Comparison of ENCODE assay signal across 8 cellular contexts in genomic region chrX:15737188-15737956, GRCh38. TPM values are rescaled to one million over a fixed set of nuclear protein-coding genes. Genes with fewer than 3 reads are reported as not detected.
DNase-seq lines count a peak whose midpoint lies in the region; ATAC-seq and TF ChIP-seq lines count a peak whose summit lies in the region.

No MANE protein-coding gene starts in this region.

- H3K4ac ChIP-seq in IMR-90 (ENCODE audit: low read depth, low read length): no peak overlapping the region

- no peak overlapping the region for H3K56ac ChIP-seq in IMR-90 (ENCODE audit: extremely low read depth, insufficient read depth, low read length)

- in situ Hi-C loops in IMR-90 (cut with MboI; ENCODE audit: low sequenced_read_pairs): no loop called here

- no peaks in the 10 kb centered on the region; a peak in 1 of 4 replicates for H3K79me1 ChIP-seq in IMR-90 (ENCODE audit: low read depth in 1 of 2, low read length in 2 of 2)

- H3K9ac ChIP-seq in IMR-90 (ENCODE audit: low read depth, low read length): no peak overlapping the region

- TF ChIP-seq RAD21 in IMR-90 (IDR thresholded peaks at IDR 0.05; ENCODE audit: low read length): no peak

- no peaks in the 10 kb centered on the region for H3K9me3 ChIP-seq in IMR-90 (ENCODE audit: control insufficient read depth, insufficient read depth, low read length)

- ATAC-seq in IMR-90 (ENCODE audit: low read depth): peak; percentile 2; the same call in 1 of the 2 replicates
- ATAC-seq in GM21360 (IDR thresholded peaks at IDR 0.05; ENCODE audit: unreplicated experiment): no peak
- ATAC-seq in GM21447 (IDR thresholded peaks at IDR 0.05; ENCODE audit: unreplicated experiment): no peak

- no peak overlapping the region for H4K5ac ChIP-seq in IMR-90 (ENCODE audit: low read depth, low read length)

- H4K8ac ChIP-seq in IMR-90 (ENCODE audit: low read depth in 2 of 2, low read length in 2 of 2): no peak overlapping the region

- no peak overlapping the region for H3K14ac ChIP-seq in IMR-90 (replicated peaks; ENCODE audit: low read depth, low read length)

- POLR2A ChIA-PET in IMR-90 (lab: Charles Lee; ENCODE audit: unreplicated experiment): no interaction called here

- H3K27me3 ChIP-seq in IMR-90 (ENCODE audit: control insufficient read depth, insufficient read depth, low read length): no peaks in the 10 kb centered on the region; the same call in 1 of the 2 replicates

- H2BK20ac ChIP-seq in IMR-90 (ENCODE audit: low read depth, low read length): no peak overlapping the region

- DNase-seq in ELR (ENCODE audit: low read depth): peak; percentile 30
- peak; percentile 10 for DNase-seq in IMR-90
- DNase-seq in chondrocyte (ENCODE audit: low spot score): no peak
- DNase-seq in nephron progenitor cell: no peak
- no peak for DNase-seq in SHP77 (lab: John Stamatoyannopoulos, UW)
- no peak for DNase-seq in NCI-H510A treated with DMSO at 0.1 percent for 48 hours (lab: John Stamatoyannopoulos, UW)

- CTCF ChIA-PET in IMR-90 (lab: Yijun Ruan, JAX): no interaction called here

- H2BK120ac ChIP-seq in IMR-90 (ENCODE audit: low read depth, low read length): no peak overlapping the region

- no peak overlapping the region for H2BK15ac ChIP-seq in IMR-90 (ENCODE audit: low read depth, low read length)

- peaks cover 41% of the 10 kb centered on the region for H3K4me1 Mint-ChIP-seq in chondrocyte (ENCODE audit: low read depth)
- H3K4me1 Mint-ChIP-seq in nephron progenitor cell: peaks cover 22% of the 10 kb centered on the region

- H3K9me3 Mint-ChIP-seq in chondrocyte (ENCODE audit: low read depth): no peaks in the 10 kb centered on the region
- no peaks in the 10 kb centered on the region for H3K9me3 Mint-ChIP-seq in nephron progenitor cell

- dilution Hi-C loops in IMR-90 (cut with HindIII; ENCODE audit: low sequenced_read_pairs, unreplicated experiment): no loop called here

- no peak for TF ChIP-seq CTCF in IMR-90 (conservative IDR thresholded peaks at IDR 0.05; ENCODE audit: low read depth, low read length)
- no peak for TF ChIP-seq CTCF in chondrocyte (IDR thresholded peaks at IDR 0.05)
- no peak for TF ChIP-seq CTCF in nephron progenitor cell (IDR thresholded peaks at IDR 0.05)

- H3K36me3 Mint-ChIP-seq in chondrocyte (ENCODE audit: low read depth) (no peaks in the 10 kb centered on the region), nephron progenitor cell (ENCODE audit: low read depth) (peaks cover 4% of the 10 kb centered on the region)

- H3K27ac ChIP-seq in IMR-90 (ENCODE audit: insufficient read depth, low read length): no peak overlapping the region

- no peaks in the 10 kb centered on the region for H3K36me3 ChIP-seq in IMR-90 (ENCODE audit: control insufficient read depth, insufficient read depth, low read length)

- H3K27ac Mint-ChIP-seq in chondrocyte (ENCODE audit: unreplicated experiment) (peak overlapping the region; percentile 47), nephron progenitor cell (no peak overlapping the region)

- TF ChIP-seq POLR2A in IMR-90 (IDR thresholded peaks at IDR 0.05; ENCODE audit: low read depth, low read length): no peak

- peak overlapping the region; percentile 88 for H3K4me2 ChIP-seq in IMR-90 (ENCODE audit: low read depth, low read length)

- no peak overlapping the region for H2AK5ac ChIP-seq in IMR-90 (ENCODE audit: low read depth, low read length)

- H3K4me3 Mint-ChIP-seq in chondrocyte (ENCODE audit: unreplicated experiment): peak overlapping the region; percentile 78
- peak overlapping the region; percentile 87 for H3K4me3 Mint-ChIP-seq in nephron progenitor cell

- intact Hi-C loops in IMR-90 (cut with micrococcal nuclease): no loop called here

- no peak overlapping the region for H2AK9ac ChIP-seq in IMR-90 (replicated peaks; ENCODE audit: low read depth, low read length, poor library complexity)

- no TSS peak for BruUV-seq in IMR-90 (replicated peaks; lab: Mats Ljungman, UMichigan)

- 0 out of 2 replicates have a peak overlapping the region, but pooled peaks have one; percentile 54 for H3K23ac ChIP-seq in IMR-90 (ENCODE audit: low read depth, low read length)

- peak overlapping the region; percentile 72 for H2AFZ ChIP-seq in IMR-90 (replicated peaks; ENCODE audit: low read length, poor library complexity)

- peak overlapping the region; percentile 41 for H3K4me3 ChIP-seq in IMR-90 (ENCODE audit: insufficient read depth, low read depth, low read length)

- H3K9me1 ChIP-seq in IMR-90 (ENCODE audit: insufficient read depth, low read length): peaks cover 3% of the 10 kb centered on the region; the same call in 1 of the 2 replicates

- 0 out of 2 replicates have a peak, but pooled peaks cover 8% of the 10 kb centered on the region for H4K20me1 ChIP-seq in IMR-90 (ENCODE audit: insufficient read depth, low read length)

- no peak overlapping the region for H4K91ac ChIP-seq in IMR-90 (ENCODE audit: insufficient read depth, low read depth, low read length)

- H3K18ac ChIP-seq in IMR-90 (ENCODE audit: low read depth, low read length): peak overlapping the region; percentile 42; the same call in 1 of the 2 replicates

- no peak overlapping the region for H2BK5ac ChIP-seq in IMR-90 (ENCODE audit: low read depth, low read length, poor library complexity, severe bottlenecking)

- 21% methylated on average over 6 of the region's 14 CpGs; no CpG with 5 or more reads in 1 of the 2 experiments for WGBS in IMR-90 (ENCODE audit: extremely low coverage in 2 of 2, insufficient read length in 1 of 2), 2 experiments

- peaks cover 5% of the 10 kb centered on the region for H3K4me1 ChIP-seq in IMR-90 (ENCODE audit: control insufficient read depth, insufficient read depth, low read length)

- peaks cover 2% of the 10 kb centered on the region for H3K27me3 Mint-ChIP-seq in chondrocyte (ENCODE audit: low read depth)
- H3K27me3 Mint-ChIP-seq in nephron progenitor cell (ENCODE audit: low read depth, poor library complexity): peaks cover 29% of the 10 kb centered on the region

TF ChIP-seq in IMR-90, 13 proteins besides CTCF, POLR2A, EP300 and RAD21:
- TF ChIP-seq CEBPB (IDR thresholded peaks at IDR 0.05; ENCODE audit: low read depth, low read length) (no peak), RCOR1 (IDR thresholded peaks at IDR 0.05; ENCODE audit: insufficient replicate concordance, low read length) (no peak), NFE2L2 (IDR thresholded peaks at IDR 0.05; ENCODE audit: low read depth, low read length) (no peak), USF2 (IDR thresholded peaks at IDR 0.05; ENCODE audit: low read depth, low read length) (no peak), BHLHE40 (IDR thresholded peaks at IDR 0.05; ENCODE audit: low read depth, low read length) (no peak), MXI1 (IDR thresholded peaks at IDR 0.05; ENCODE audit: borderline replicate concordance, low read depth, low read length) (no peak), SMC3 (IDR thresholded peaks at IDR 0.05; ENCODE audit: low read depth, low read length) (no peak), RFX5 (IDR thresholded peaks at IDR 0.05; ENCODE audit: low read depth, low read length) (no peak; the same call in 1 of the 2 replicates), MAFK (IDR thresholded peaks at IDR 0.05; ENCODE audit: low read depth, low read length) (no peak), CHD1 (IDR thresholded peaks at IDR 0.05; ENCODE audit: low read depth, low read length) (no peak), MAZ (IDR thresholded peaks at IDR 0.05; ENCODE audit: borderline replicate concordance, low read depth, low read length) (no peak), ELK1 (IDR thresholded peaks at IDR 0.05; ENCODE audit: borderline replicate concordance, low read depth, low read length) (no peak), FOS (IDR thresholded peaks at IDR 0.05; ENCODE audit: low read depth, low read length) (no peak)

RNA-seq across cellular contexts. Expression of gene CA5B, which starts 0.7 kb away (rescaled TPM):
- total RNA-seq in IMR-90 (2012; rRNA removed) (4.7 and 5.4 TPM in 2 replicates), chondrocyte (4.5 to 7.9 TPM (median 7.5 TPM) in 3 replicates)
- 2.7 and 3.5 TPM in 2 replicates for polyA plus RNA-seq in IMR-90 (2012; rRNA removed)
- 0.97 and 1.3 TPM in 2 replicates for polyA plus RNA-seq in IMR-90 (2012; cell fraction: cytosol; rRNA removed)
- 1.2 and 5.4 TPM in 2 replicates for polyA plus RNA-seq in IMR-90 (2012; cell fraction: nucleus; rRNA removed; ENCODE audit: low replicate concordance)

RNA-seq across cellular contexts. Expression of gene ZRSR2, which starts 52.9 kb away (rescaled TPM):
- total RNA-seq in IMR-90 (2012; rRNA removed) (4.7 and 6.9 TPM in 2 replicates), chondrocyte (12.2 to 21.4 TPM (median 13.9 TPM) in 3 replicates)
- polyA plus RNA-seq in IMR-90 (2012; rRNA removed): 9.0 and 11.3 TPM in 2 replicates
- polyA plus RNA-seq in IMR-90 (2012; cell fraction: cytosol; rRNA removed): 2.1 and 2.3 TPM in 2 replicates
- 5.0 and 28.0 TPM in 2 replicates for polyA plus RNA-seq in IMR-90 (2012; cell fraction: nucleus; rRNA removed; ENCODE audit: low replicate concordance)

Comparison
In these comparisons a context has a peak if more than half of its experiments do, and no peak if none do; other contexts are left out.
1. DNase-seq: peak in ELR (single experiment) and IMR-90 (single experiment); none in chondrocyte (single experiment), nephron progenitor cell (single experiment), SHP77 (0 of 2) and NCI-H510A treated with DMSO at 0.1 percent for 48 hours (single experiment).